ENCODE assay signal across 1 cellular context in the genomic region with DNA sequence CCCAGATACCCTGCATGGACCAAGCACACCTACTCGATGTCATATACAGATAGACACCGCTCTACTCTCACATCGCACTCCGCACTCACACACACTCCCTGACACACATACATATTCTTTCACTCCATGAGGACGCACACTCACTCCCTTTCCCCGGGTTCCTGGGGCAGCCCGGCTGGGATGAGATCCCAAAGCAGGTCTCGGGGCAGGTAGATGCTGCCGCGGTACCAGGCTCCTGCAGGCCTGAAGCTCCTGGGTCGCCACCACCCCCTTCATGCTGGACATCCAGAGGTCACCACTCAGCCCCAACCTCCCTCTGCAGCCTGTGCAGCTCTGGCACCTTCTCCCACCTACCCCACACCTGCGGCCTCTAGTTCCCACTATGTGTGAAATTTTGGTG.
TF ChIP-seq lines count a peak whose summit lies in the region.

No MANE protein-coding gene starts in this region.

TF ChIP-seq in endothelial cell of umbilical vein, 7 proteins besides CTCF, POLR2A, EP300 and RAD21:
- TF ChIP-seq EZH2 (IDR thresholded peaks at IDR 0.05; ENCODE audit: borderline replicate concordance, low read depth, low read length, severe bottlenecking) (peak; percentile 35), MYC (IDR thresholded peaks at IDR 0.05; ENCODE audit: low read depth, low read length) (no peak)
- TF ChIP-seq, protein P1, sequence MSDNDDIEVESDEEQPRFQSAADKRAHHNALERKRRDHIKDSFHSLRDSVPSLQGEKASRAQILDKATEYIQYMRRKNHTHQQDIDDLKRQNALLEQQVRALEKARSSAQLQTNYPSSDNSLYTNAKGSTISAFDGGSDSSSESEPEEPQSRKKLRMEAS (IDR thresholded peaks at IDR 0.05; ENCODE audit: insufficient read depth, insufficient read length) = no peak
TF ChIP-seq in endothelial cell of umbilical vein: peak in this region for 1.
